Comparison of ENCODE assay signal across 8 cellular contexts in genomic region chr5:112921031-112921832, GRCh38. TPM values are rescaled to one million over a fixed set of nuclear protein-coding genes. Genes with fewer than 3 reads are reported as not detected.
DNase-seq lines count a peak whose midpoint lies in the region; ATAC-seq and TF ChIP-seq lines count a peak whose summit lies in the region.

No MANE protein-coding gene starts in this region.

- H3K4me1 Mint-ChIP-seq in endothelial cell (ENCODE audit: unreplicated experiment): peaks cover 35% of the 10 kb centered on the region

- TF ChIP-seq CTCF in BE2C (IDR thresholded peaks at IDR 0.05; ENCODE audit: low read depth, low read length) (no peak), endothelial cell (IDR thresholded peaks at IDR 0.05; ENCODE audit: unreplicated experiment) (no peak)

- peaks cover 11% of the 10 kb centered on the region for H3K27me3 Mint-ChIP-seq in endothelial cell (ENCODE audit: unreplicated experiment)

- peak overlapping the region; percentile 99 for H3K4me3 Mint-ChIP-seq in endothelial cell (ENCODE audit: unreplicated experiment)

- peak; percentile 77 for DNase-seq in BE2C
- DNase-seq in NCI-H748 (lab: John Stamatoyannopoulos, UW; ENCODE audit: unreplicated experiment): peak; percentile 81
- peak; percentile 45 for DNase-seq in activated T-cell treated with anti-CD3 and anti-CD28 coated beads for 1 hour (ENCODE audit: low read depth)
- DNase-seq in endothelial cell (ENCODE audit: low spot score): peak; percentile 66
- DNase-seq in stimulated activated CD8-positive, alpha-beta memory T cell treated with anti-CD3 and anti-CD28 coated beads, Interleukin-2, amount 100 ng/mL, for 1 hour (ENCODE audit: low read depth in 2 of 2): peak; percentile 26 to 35

- H3K9me3 ChIP-seq in BE2C (no peaks in the 10 kb centered on the region), mesodermal cell (ENCODE audit: control insufficient read depth, low read length) (no peaks in the 10 kb centered on the region)

- peak overlapping the region; percentile 91 for H3K27ac ChIP-seq in mesodermal cell (ENCODE audit: low read depth, low read length, severe bottlenecking)

- peaks cover 35% of the 10 kb centered on the region for H3K36me3 Mint-ChIP-seq in endothelial cell (ENCODE audit: low read depth, unreplicated experiment)

- H3K36me3 ChIP-seq in BE2C (peaks cover 37% of the 10 kb centered on the region), mesodermal cell (ENCODE audit: control insufficient read depth, insufficient read depth, low read length) (peaks cover 39% of the 10 kb centered on the region)

- H3K9me3 Mint-ChIP-seq in endothelial cell (ENCODE audit: unreplicated experiment): no peaks in the 10 kb centered on the region

- peak overlapping the region; percentile 83 for H3K4me3 ChIP-seq in BE2C (ENCODE audit: low read depth, low read length)
- peak overlapping the region; percentile 84 for H3K4me3 ChIP-seq in mesodermal cell (ENCODE audit: extremely low read depth, insufficient read depth, low read length, poor library complexity, severe bottlenecking)

- ATAC-seq in GM19035 (IDR thresholded peaks at IDR 0.05; ENCODE audit: unreplicated experiment) (peak; percentile 37), HG03280 (IDR thresholded peaks at IDR 0.05; ENCODE audit: unreplicated experiment) (peak; percentile 34)

- peak overlapping the region; percentile 91 for H3K27ac Mint-ChIP-seq in endothelial cell (ENCODE audit: unreplicated experiment)

- no peaks in the 10 kb centered on the region for H3K27me3 ChIP-seq in BE2C

- 0% methylated on average over 45 to 52 of the region's 68 CpGs for WGBS in mesodermal cell (ENCODE audit: insufficient coverage in 2 of 2), 2 experiments

- no peaks in the 10 kb centered on the region; the same call in 1 of the 2 replicates for H3K4me1 ChIP-seq in BE2C
- no peaks in the 10 kb centered on the region for H3K4me1 ChIP-seq in mesodermal cell (ENCODE audit: control insufficient read depth, insufficient read depth, low read length, poor library complexity, severe bottlenecking)

RNA-seq across cellular contexts. Expression of gene REEP5, which starts 0.8 kb away (rescaled TPM):
- 137 TPM for polyA plus RNA-seq in BE2C (2012; ENCODE audit: insufficient read depth, insufficient read length, low read depth)
- total RNA-seq in endothelial cell (ENCODE audit: unreplicated experiment): 62.7 TPM
- 64.9 TPM for polyA plus RNA-seq in mesodermal cell (2013, experiment 1 of 2)
- 56.5 TPM for polyA plus RNA-seq in mesodermal cell (2013, experiment 2 of 2)

RNA-seq across cellular contexts. Expression of gene DCP2, which starts 55.4 kb away (rescaled TPM):
- 2.7 TPM for polyA plus RNA-seq in BE2C (2012; ENCODE audit: insufficient read depth, insufficient read length, low read depth)
- 75.6 TPM for total RNA-seq in endothelial cell (ENCODE audit: unreplicated experiment)
- polyA plus RNA-seq in mesodermal cell (2013, experiment 1 of 2): 29.5 TPM
- polyA plus RNA-seq in mesodermal cell (2013, experiment 2 of 2): 27.8 TPM

Comparison
In these comparisons a context has a peak if more than half of its experiments do, and no peak if none do; other contexts are left out.
1. Peak in every context shown above with its lines: DNase-seq, ATAC-seq, H3K4me3 ChIP-seq and H3K27ac ChIP-seq.
2. DNase-seq: peak in every context shown above with its lines; median percentile 81 in NCI-H748; 77 in BE2C; 66 in endothelial cell; 45 in activated T-cell treated with anti-CD3 and anti-CD28 coated beads for 1 hour; 30 in stimulated activated CD8-positive, alpha-beta memory T cell treated with anti-CD3 and anti-CD28 coated beads, Interleukin-2, amount 100 ng/mL, for 1 hour.